Comparison of ENCODE assay signal across 27 cellular contexts in the genomic region with DNA sequence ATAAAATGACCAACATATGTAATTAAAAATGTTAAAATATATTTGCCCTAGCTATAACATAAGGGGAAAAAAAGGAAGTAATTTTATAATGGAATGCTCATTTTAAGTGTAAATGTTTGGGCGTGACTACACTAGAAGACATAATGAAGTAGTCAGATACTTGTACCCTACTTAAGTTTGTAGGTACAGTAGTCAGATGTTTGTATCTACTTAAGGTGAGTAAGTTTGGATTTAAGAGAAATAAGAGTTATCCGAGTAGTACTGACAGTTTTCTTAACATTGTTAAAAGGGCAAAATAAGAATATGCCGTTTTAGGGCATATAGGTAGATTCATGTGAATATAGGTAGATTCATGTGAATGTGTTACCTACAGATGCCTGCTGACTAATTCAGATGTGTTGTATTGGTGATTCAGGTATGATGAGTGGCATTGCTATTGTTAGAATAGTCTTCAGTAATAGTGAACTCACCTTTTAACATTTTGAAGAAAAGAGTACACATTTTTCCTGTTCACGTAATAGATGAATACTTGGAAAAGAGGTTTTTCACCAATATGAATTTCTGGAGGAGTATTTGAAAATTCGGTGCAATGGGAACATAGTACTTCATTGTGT. TPM values are rescaled to one million over a fixed set of nuclear protein-coding genes. Genes with fewer than 3 reads are reported as not detected.
DNase-seq lines count a peak whose midpoint lies in the region; ATAC-seq and TF ChIP-seq lines count a peak whose summit lies in the region.
"Had no signal": no experiment of that assay in that cellular context is flagged by ENCODE, and none has a peak within 500 bp of the region (broad histone marks: within the 10 kb centered on the region; RNA-seq: fewer than 3 reads in every experiment).

No MANE protein-coding gene starts in this region.

- H3K36me3 Mint-ChIP-seq in activated naive CD4-positive, alpha-beta T cell treated with anti-CD3 and anti-CD28 coated beads, Interleukin-2, amount 50 U/mL, for 24 hours: no peaks in the 10 kb centered on the region
- H3K36me3 Mint-ChIP-seq in type B pancreatic cell: peaks cover 13% of the 10 kb centered on the region

- intact Hi-C loops in thyroid gland (cut with DNase I): no loop called here

- POLR2A ChIA-PET in RWPE1 (lab: Yijun Ruan, JAX; ENCODE audit: low non-redundant PET): no interaction called here

- H3K27ac ChIP-seq in RWPE1 (no peak overlapping the region), foreskin keratinocyte (peak overlapping the region; percentile 58), thyroid gland (no peak overlapping the region)
- H3K27ac ChIP-seq: Peyer's patch, SJSA1, tibial artery had no signal

- ATAC-seq in foreskin keratinocyte: peak; percentile 96
- no peak for ATAC-seq in GM21576 (IDR thresholded peaks at IDR 0.05; ENCODE audit: unreplicated experiment)
- ATAC-seq: activated CD8-positive, alpha-beta T cell treated with anti-CD3 and anti-CD28 coated beads for 36 hours; left cardiac atrium; T-cell had no signal

- H3K27me3 Mint-ChIP-seq in activated naive CD4-positive, alpha-beta T cell treated with anti-CD3 and anti-CD28 coated beads, Interleukin-2, amount 50 U/mL, for 24 hours: no peaks in the 10 kb centered on the region
- H3K27me3 Mint-ChIP-seq in type B pancreatic cell: no peaks in the 10 kb centered on the region
- H3K27me3 Mint-ChIP-seq: activated CD8-positive, alpha-beta T cell treated with anti-CD3 and anti-CD28 coated beads for 36 hours; naive B cell; T-cell had no signal

- peaks cover 86% of the 10 kb centered on the region for H3K4me1 Mint-ChIP-seq in activated naive CD4-positive, alpha-beta T cell treated with anti-CD3 and anti-CD28 coated beads, Interleukin-2, amount 50 U/mL, for 24 hours
- H3K4me1 Mint-ChIP-seq in type B pancreatic cell (ENCODE audit: unreplicated experiment): peaks cover 34% of the 10 kb centered on the region

- H3K9me3 Mint-ChIP-seq in activated naive CD4-positive, alpha-beta T cell treated with anti-CD3 and anti-CD28 coated beads, Interleukin-2, amount 50 U/mL, for 24 hours: no peaks in the 10 kb centered on the region
- no peaks in the 10 kb centered on the region for H3K9me3 Mint-ChIP-seq in type B pancreatic cell
- H3K9me3 Mint-ChIP-seq: activated CD8-positive, alpha-beta T cell treated with anti-CD3 and anti-CD28 coated beads for 36 hours; activated naive CD4-positive, alpha-beta T cell treated with anti-CD3 and anti-CD28 coated beads for 36 hours; naive B cell; T-cell had no signal

- no peak for TF ChIP-seq POLR2A in thyroid gland (IDR thresholded peaks at IDR 0.05)

- no peak for DNase-seq in activated naive CD4-positive, alpha-beta T cell treated with Interleukin-2 at 50 U/mL for 16 hours
- DNase-seq in RWPE1 (ENCODE audit: low spot score) (peak; percentile 63), foreskin keratinocyte (peak; percentile 59 to 81), type B pancreatic cell (ENCODE audit: extremely low spot score, unreplicated experiment) (no peak), NCI-H2029 treated with DMSO at 0.1 percent for 48 hours (lab: John Stamatoyannopoulos, UW) (no peak), thyroid gland (no peak)
- DNase-seq: activated CD8-positive, alpha-beta T cell treated with anti-CD3 and anti-CD28 coated beads for 36 hours; activated naive CD4-positive, alpha-beta T cell treated with anti-CD3 and anti-CD28 coated beads for 36 hours; anterior cingulate cortex; GDM1; GOT3; KG1; left cardiac atrium; naive B cell; NCI-H1436; NCI-H510A; NK-92 treated with Interleukin-12 subunit alpha and Interleukin-12 subunit beta, amount 100 ng/mL, for 24 hours; Peyer's patch; stimulated activated CD4-positive, alpha-beta T cell treated with anti-CD3 and anti-CD28 coated beads, Interleukin-4, amount 100 ng/mL, for 4 hours; stimulated activated naive CD4-positive, alpha-beta T cell treated with Interleukin-2 at 50 U/mL for 16 hours; T-cell; tibial artery had no signal

- H3K4me3 Mint-ChIP-seq in activated naive CD4-positive, alpha-beta T cell treated with anti-CD3 and anti-CD28 coated beads, Interleukin-2, amount 50 U/mL, for 24 hours: no peak overlapping the region
- H3K4me3 Mint-ChIP-seq in type B pancreatic cell: no peak overlapping the region
- H3K4me3 Mint-ChIP-seq: activated CD8-positive, alpha-beta T cell treated with anti-CD3 and anti-CD28 coated beads for 36 hours; activated naive CD4-positive, alpha-beta T cell treated with anti-CD3 and anti-CD28 coated beads for 36 hours had no signal

- H3K4me1 ChIP-seq in foreskin keratinocyte (peaks cover 52% of the 10 kb centered on the region), thyroid gland (peaks cover 25 to 58% of the 10 kb centered on the region in 2 donors)

- peak overlapping the region; percentile 55 for H3K27ac Mint-ChIP-seq in activated naive CD4-positive, alpha-beta T cell treated with anti-CD3 and anti-CD28 coated beads, Interleukin-2, amount 50 U/mL, for 24 hours
- peak overlapping the region; percentile 12 for H3K27ac Mint-ChIP-seq in type B pancreatic cell
- H3K27ac Mint-ChIP-seq: activated naive CD4-positive, alpha-beta T cell treated with anti-CD3 and anti-CD28 coated beads for 36 hours had no signal

- 84 to 88% methylated on average over 5 of the region's 5 CpGs for WGBS in thyroid gland, 2 donors

- H3K27me3 ChIP-seq in foreskin keratinocyte (no peaks in the 10 kb centered on the region), thyroid gland (no peaks in the 10 kb centered on the region)
- H3K27me3 ChIP-seq: Peyer's patch, SJSA1, tibial artery had no signal

- no peaks in the 10 kb centered on the region for H3K9me3 ChIP-seq in thyroid gland
- H3K9me3 ChIP-seq: Peyer's patch, SJSA1, tibial artery had no signal

- CTCF ChIA-PET in RWPE1 (lab: Yijun Ruan, JAX): no interaction called here

- TF ChIP-seq CTCF in RWPE1 (conservative IDR thresholded peaks at IDR 0.05; ENCODE audit: low read depth): no peak
- TF ChIP-seq CTCF in foreskin keratinocyte (conservative IDR thresholded peaks at IDR 0.05): no peak
- TF ChIP-seq CTCF in type B pancreatic cell (conservative IDR thresholded peaks at IDR 0.05): no peak
- TF ChIP-seq CTCF in thyroid gland (IDR thresholded peaks at IDR 0.05): no peak

- peaks cover 0 to 2% of the 10 kb centered on the region in 2 donors for H3K36me3 ChIP-seq in thyroid gland

- H3K4me3 ChIP-seq in thyroid gland (replicated peaks in 1 of 3): no peak overlapping the region
- H3K4me3 ChIP-seq: Peyer's patch, SJSA1, tibial artery had no signal

RNA-seq across cellular contexts. Expression of gene VAPA, which starts 14.9 kb away (rescaled TPM):
- total RNA-seq in foreskin keratinocyte: 247 and 251 TPM in 2 replicates
- polyA plus RNA-seq in foreskin keratinocyte: 134 and 162 TPM in 2 replicates
- 132 and 147 TPM in 2 replicates for total RNA-seq in type B pancreatic cell (ENCODE audit: low replicate concordance)
- 100 to 1,000 TPM; 232 to 261 (median 244) TPM for total RNA-seq in thyroid gland

RNA-seq across cellular contexts. Expression of gene TXNDC2, which starts 43.0 kb away (rescaled TPM):
- not detected in 2 replicates for total RNA-seq in foreskin keratinocyte
- polyA plus RNA-seq in foreskin keratinocyte: 0.02 TPM in 1 of 2 replicates, not detected in the other
- total RNA-seq in type B pancreatic cell (ENCODE audit: low replicate concordance): not detected in 2 replicates
- total RNA-seq in thyroid gland: not detected
- total RNA-seq: activated CD8-positive, alpha-beta T cell treated with anti-CD3 and anti-CD28 coated beads for 36 hours; activated naive CD4-positive, alpha-beta T cell treated with anti-CD3 and anti-CD28 coated beads for 36 hours; cardiac septum; glomerular endothelial cell; Peyer's patch; T-cell had no signal

Comparison
In these comparisons a context has a peak if more than half of its experiments do, and no peak if none do; other contexts are left out.
1. DNase-seq: peak in RWPE1 (single experiment) and foreskin keratinocyte (2 of 2); none in activated naive CD4-positive, alpha-beta T cell treated with Interleukin-2 at 50 U/mL for 16 hours (single experiment), type B pancreatic cell (single experiment), NCI-H2029 treated with DMSO at 0.1 percent for 48 hours (single experiment) and thyroid gland (0 of 2).